Comparison of ENCODE assay signal across 21 cellular contexts in genomic region chr20:23203951-23204730, GRCh38.
"Had no signal": no experiment of that assay in that cellular context is flagged by ENCODE, and none has a peak within 500 bp of the region (broad histone marks: within the 10 kb centered on the region; RNA-seq: fewer than 3 reads in every experiment).

No MANE protein-coding gene starts in this region.

- H3K9me3 ChIP-seq: body of pancreas, right atrium auricular region, transverse colon had no signal

- ATAC-seq: activated CD4-positive, alpha-beta T cell treated with anti-CD3 and anti-CD28 coated beads for 36 hours; activated naive CD4-positive, alpha-beta T cell treated with anti-CD3 and anti-CD28 coated beads, Interleukin-2, amount 50 U/mL, for 72 hours; body of pancreas; left colon; stimulated activated naive B cell treated with anti-CD40 and anti-IgM and Interleukin-4, amounts not matched to agents 10 μg/mL and 1 μg/mL and 100 μg/mL, for 72 hours had no signal

- H3K4me3 ChIP-seq: body of pancreas, right atrium auricular region, transverse colon had no signal

- H3K27ac ChIP-seq: body of pancreas, WERI-Rb-1 had no signal

- DNase-seq: activated CD4-positive, alpha-beta memory T cell treated with anti-CD3 and anti-CD28 coated beads for 36 hours; activated CD4-positive, alpha-beta T cell treated with anti-CD3 and anti-CD28 coated beads for 36 hours; activated effector memory CD4-positive, alpha-beta T cell treated with anti-CD3 and anti-CD28 coated beads, Interleukin-2, amount 50 U/mL, for 16 hours; activated T-cell treated with anti-CD3 and anti-CD28 coated beads, Interleukin-2, amount 50 U/mL, for 24 hours; amniotic stem cell; body of pancreas; cortex of kidney; effector CD4-positive, alpha-beta T cell; foreskin melanocyte; immature natural killer cell; left colon; naive B cell; posterior cingulate gyrus; stimulated activated CD4-positive, alpha-beta T cell treated with anti-CD3 and anti-CD28 coated beads, Interleukin-15, amount 100 ng/mL, for 24 hours; stimulated activated CD4-positive, alpha-beta T cell treated with anti-CD3 and anti-CD28 coated beads, Interleukin-4, amount 100 ng/mL, for 1 hour; stimulated activated naive B cell treated with anti-CD40 and anti-IgM and Interleukin-4, amounts not matched to agents 10 μg/mL and 1 μg/mL and 100 μg/mL, for 72 hours; transverse colon; WERI-Rb-1 had no signal

- H3K36me3 ChIP-seq: right atrium auricular region, transverse colon, WERI-Rb-1 had no signal

- H3K27me3 ChIP-seq: body of pancreas, right atrium auricular region, transverse colon had no signal

- FAIRE-seq: endothelial cell of umbilical vein had no signal
